In the genomic region with DNA sequence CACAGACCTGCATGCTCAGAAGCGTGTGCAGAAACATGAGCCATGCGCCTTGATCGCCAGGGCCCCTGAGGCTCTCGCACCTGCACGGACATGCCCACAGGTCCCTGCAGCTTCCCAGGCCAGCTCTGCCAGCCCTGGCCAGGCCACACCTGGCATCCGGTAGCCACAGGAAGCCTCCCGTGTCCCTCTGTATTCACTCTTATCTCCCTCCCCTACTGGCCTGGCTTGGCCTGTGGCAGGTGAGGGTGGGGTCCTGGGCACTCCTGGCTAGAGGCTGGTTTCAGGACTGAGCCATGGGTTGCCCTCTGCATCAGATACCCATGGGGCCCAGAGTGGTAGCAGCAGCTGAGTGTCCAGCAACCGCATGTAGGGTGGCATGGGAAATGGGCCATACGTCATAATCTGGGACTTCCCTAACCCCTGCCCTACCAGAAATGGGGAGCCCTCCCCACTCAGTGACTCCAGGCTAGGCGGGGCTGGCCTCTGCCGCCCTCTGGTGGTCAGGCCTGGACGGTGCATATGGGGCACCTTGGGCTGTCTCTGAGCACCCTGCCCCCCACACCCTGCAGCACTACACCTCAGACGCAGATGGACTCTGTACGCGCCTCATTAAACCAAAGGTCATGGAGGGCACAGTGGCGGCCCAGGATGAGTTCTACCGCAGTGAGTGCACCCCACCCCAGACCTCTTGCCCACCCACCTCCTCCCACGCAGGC, we compare ENCODE assay signal across 8 cellular contexts. TPM values are rescaled to one million over a fixed set of nuclear protein-coding genes. Genes with fewer than 3 reads are reported as not detected.
DNase-seq lines count a peak whose midpoint lies in the region; ATAC-seq and TF ChIP-seq lines count a peak whose summit lies in the region.

No MANE protein-coding gene starts in this region.

- no peaks in the 10 kb centered on the region for H3K9me2 ChIP-seq in OCI-LY1 (ENCODE audit: low read depth, low read length)

- peaks cover 91% of the 10 kb centered on the region for H3K36me3 Mint-ChIP-seq in activated T-cell treated with anti-CD3 and anti-CD28 coated beads, Interleukin-2, amount 50 U/mL, for 24 hours (ENCODE audit: low read depth)
- H3K36me3 Mint-ChIP-seq in natural killer cell treated with Interleukin-12 subunit alpha and Interleukin-12 subunit beta and Interleukin-15 and Interleukin-18, amount 100 ng/mL, for 72 hours, result peaks cover 6% of the 10 kb centered on the region

- peaks cover 19% of the 10 kb centered on the region for H3K79me2 ChIP-seq in OCI-LY1 (ENCODE audit: insufficient read depth, low read length)

- peaks cover 56% of the 10 kb centered on the region for H3K4me1 Mint-ChIP-seq in activated T-cell treated with anti-CD3 and anti-CD28 coated beads, Interleukin-2, amount 50 U/mL, for 24 hours (ENCODE audit: low read depth)
- H3K4me1 Mint-ChIP-seq in natural killer cell treated with Interleukin-12 subunit alpha and Interleukin-12 subunit beta and Interleukin-15 and Interleukin-18, amount 100 ng/mL, for 72 hours (ENCODE audit: low read depth in 2 of 2), result peaks cover 40 to 44% of the 10 kb centered on the region in 2 donors

- no peak overlapping the region for H2AFZ ChIP-seq in OCI-LY1 (ENCODE audit: low read length)

- H3K4me3 Mint-ChIP-seq in activated T-cell treated with anti-CD3 and anti-CD28 coated beads, Interleukin-2, amount 50 U/mL, for 24 hours, result peak overlapping the region; percentile 3
- peak overlapping the region; percentile 30 for H3K4me3 Mint-ChIP-seq in natural killer cell treated with Interleukin-12 subunit alpha and Interleukin-12 subunit beta and Interleukin-15 and Interleukin-18, amount 100 ng/mL, for 72 hours

- H3F3A ChIP-seq in OCI-LY1 (ENCODE audit: insufficient read depth, low read length), result no peaks in the 10 kb centered on the region

- no peaks in the 10 kb centered on the region for H4K20me1 ChIP-seq in OCI-LY1 (ENCODE audit: insufficient read depth, low read length)

- no peak overlapping the region for H3K4me3 ChIP-seq in OCI-LY1 (ENCODE audit: low read depth, low read length, poor library complexity, severe bottlenecking)

- H3K4me2 ChIP-seq in OCI-LY1 (ENCODE audit: low read length), result peak overlapping the region; percentile 13; the same call in 1 of the 2 replicates

- ATAC-seq in GM18517 (IDR thresholded peaks at IDR 0.05; ENCODE audit: unreplicated experiment) (peak; percentile 56), HG03159 (IDR thresholded peaks at IDR 0.05; ENCODE audit: unreplicated experiment) (peak; percentile 78), esophagus mucosa (peak; percentile 92)
- peak; percentile 92 to 94 for ATAC-seq in natural killer cell treated with Interleukin-12 subunit alpha and Interleukin-12 subunit beta and Interleukin-15 and Interleukin-18, amount 100 ng/mL, for 72 hours

- peak overlapping the region; percentile 86 for H3K27ac ChIP-seq in OCI-LY1 (ENCODE audit: low read depth, low read length, poor library complexity, severe bottlenecking)
- H3K27ac ChIP-seq in substantia nigra (ENCODE audit: low read depth, low read length, poor library complexity, severe bottlenecking), result peak overlapping the region; percentile 49

- peak overlapping the region; percentile 38; the same call in 1 of the 2 replicates for H3K9ac ChIP-seq in OCI-LY1 (ENCODE audit: low read length)

- no peaks in the 10 kb centered on the region for H3K27me3 Mint-ChIP-seq in activated T-cell treated with anti-CD3 and anti-CD28 coated beads, Interleukin-2, amount 50 U/mL, for 24 hours
- H3K27me3 Mint-ChIP-seq in natural killer cell treated with Interleukin-12 subunit alpha and Interleukin-12 subunit beta and Interleukin-15 and Interleukin-18, amount 100 ng/mL, for 72 hours, result no peaks in the 10 kb centered on the region

- in situ Hi-C loops in ACHN (cut with HindIII; ENCODE audit: low pct_ligation_motif_present, low pct_unique_long_range_greater_than_20kb, low sequenced_read_pairs), result no loop called here

- peaks cover 88% of the 10 kb centered on the region for H3K36me3 ChIP-seq in OCI-LY1 (ENCODE audit: insufficient read depth, low read length)

- peak; percentile 96 for TF ChIP-seq CTCF in OCI-LY1 (IDR thresholded peaks at IDR 0.05; ENCODE audit: low read length)

- DNase-seq in ACHN (peak; percentile 71), substantia nigra (lab: John Stamatoyannopoulos, UW) (peak in 44 of 49 donors; percentile 18 to 81 (median 62))
- DNase-seq in activated T-cell treated with anti-CD3 and anti-CD28 coated beads, Interleukin-2, amount 50 U/mL, for 24 hours, result peak; percentile 92
- peak; percentile 94 for DNase-seq in natural killer cell treated with Interleukin-12 subunit alpha and Interleukin-12 subunit beta and Interleukin-15 and Interleukin-18, amount 100 ng/mL, for 72 hours (ENCODE audit: low spot score)

- H3K9me3 Mint-ChIP-seq in activated T-cell treated with anti-CD3 and anti-CD28 coated beads, Interleukin-2, amount 50 U/mL, for 24 hours, result no peaks in the 10 kb centered on the region
- H3K9me3 Mint-ChIP-seq in natural killer cell treated with Interleukin-12 subunit alpha and Interleukin-12 subunit beta and Interleukin-15 and Interleukin-18, amount 100 ng/mL, for 72 hours, result no peaks in the 10 kb centered on the region

- peak overlapping the region; percentile 92 for H3K27ac Mint-ChIP-seq in activated T-cell treated with anti-CD3 and anti-CD28 coated beads, Interleukin-2, amount 50 U/mL, for 24 hours
- H3K27ac Mint-ChIP-seq in natural killer cell treated with Interleukin-12 subunit alpha and Interleukin-12 subunit beta and Interleukin-15 and Interleukin-18, amount 100 ng/mL, for 72 hours, result peak overlapping the region; percentile 77 to 92

- H3K9me3 ChIP-seq in OCI-LY1 (ENCODE audit: low read length), result no peaks in the 10 kb centered on the region

- no peaks in the 10 kb centered on the region for H3K27me3 ChIP-seq in OCI-LY1 (ENCODE audit: insufficient read depth, low read length)

- H3K4me1 ChIP-seq in OCI-LY1 (ENCODE audit: insufficient read depth, low read length, severe bottlenecking), result peaks cover 60% of the 10 kb centered on the region

RNA-seq across cellular contexts. Expression of a gene that starts 12.6 kb away (rescaled TPM):
- not detected for total RNA-seq in esophagus mucosa
- 1 to 10 TPM; 3.4 to 4.9 TPM for total RNA-seq in natural killer cell treated with Interleukin-12 subunit alpha and Interleukin-12 subunit beta and Interleukin-15 and Interleukin-18, amount 100 ng/mL, for 72 hours

RNA-seq across cellular contexts. Expression of a gene that starts 18.1 kb away (rescaled TPM):
- total RNA-seq in esophagus mucosa, result 77.1 TPM
- total RNA-seq in natural killer cell treated with Interleukin-12 subunit alpha and Interleukin-12 subunit beta and Interleukin-15 and Interleukin-18, amount 100 ng/mL, for 72 hours, result 100 to 1,000 TPM; 323 TPM

RNA-seq across cellular contexts. Expression of a gene that starts 26.4 kb away (rescaled TPM):
- not detected for total RNA-seq in esophagus mucosa
- total RNA-seq in natural killer cell treated with Interleukin-12 subunit alpha and Interleukin-12 subunit beta and Interleukin-15 and Interleukin-18, amount 100 ng/mL, for 72 hours, result 1 to 10 TPM in 1 of 2 donors, under 1 TPM in 1; 0.43 to 1.7 TPM

RNA-seq across cellular contexts. Expression of a gene that starts 43.0 kb away (rescaled TPM):
- 43.3 TPM for total RNA-seq in esophagus mucosa
- total RNA-seq in natural killer cell treated with Interleukin-12 subunit alpha and Interleukin-12 subunit beta and Interleukin-15 and Interleukin-18, amount 100 ng/mL, for 72 hours, result 10 to 100 TPM; 39.1 to 74.7 TPM

RNA-seq across cellular contexts. Expression of a gene that starts 51.4 kb away (rescaled TPM):
- total RNA-seq in esophagus mucosa, result not detected
- total RNA-seq in natural killer cell treated with Interleukin-12 subunit alpha and Interleukin-12 subunit beta and Interleukin-15 and Interleukin-18, amount 100 ng/mL, for 72 hours, result not detected
